In genomic region chr3:16264708-16265454, GRCh38 we compare ENCODE assay signal across 1 cellular context.
TF ChIP-seq lines count a peak whose summit lies in the region.

Gene DPH3 (minus strand): TSS chr3:16264943. CDS start chr3:16264876, 67 bp downstream.
A gene with protein sequence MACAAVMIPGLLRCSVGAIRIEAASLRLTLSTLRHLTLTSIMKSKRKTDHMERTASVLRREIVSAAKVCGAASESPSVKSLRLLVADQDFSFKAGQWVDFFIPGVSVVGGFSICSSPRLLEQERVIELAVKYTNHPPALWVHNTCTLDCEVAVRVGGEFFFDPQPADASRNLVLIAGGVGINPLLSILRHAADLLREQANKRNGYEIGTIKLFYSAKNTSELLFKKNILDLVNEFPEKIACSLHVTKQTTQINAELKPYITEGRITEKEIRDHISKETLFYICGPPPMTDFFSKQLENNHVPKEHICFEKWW (plus strand): TSS chr3:16265212. CDS start chr3:16270953, 5,741 bp downstream.

TF ChIP-seq in HepG2, 621 proteins besides CTCF, POLR2A, EP300 and RAD21 (continued from another document and continues in another):
- TF ChIP-seq, protein P1, sequence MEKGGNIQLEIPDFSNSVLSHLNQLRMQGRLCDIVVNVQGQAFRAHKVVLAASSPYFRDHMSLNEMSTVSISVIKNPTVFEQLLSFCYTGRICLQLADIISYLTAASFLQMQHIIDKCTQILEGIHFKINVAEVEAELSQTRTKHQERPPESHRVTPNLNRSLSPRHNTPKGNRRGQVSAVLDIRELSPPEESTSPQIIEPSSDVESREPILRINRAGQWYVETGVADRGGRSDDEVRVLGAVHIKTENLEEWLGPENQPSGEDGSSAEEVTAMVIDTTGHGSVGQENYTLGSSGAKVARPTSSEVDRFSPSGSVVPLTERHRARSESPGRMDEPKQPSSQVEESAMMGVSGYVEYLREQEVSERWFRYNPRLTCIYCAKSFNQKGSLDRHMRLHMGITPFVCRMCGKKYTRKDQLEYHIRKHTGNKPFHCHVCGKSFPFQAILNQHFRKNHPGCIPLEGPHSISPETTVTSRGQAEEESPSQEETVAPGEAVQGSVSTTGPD (CRISPR knock-in tag; IDR thresholded peaks at IDR 0.05): no peak
- TF ChIP-seq SOX6 (IDR thresholded peaks at IDR 0.05): no peak
- TF ChIP-seq SOX6 (CRISPR knock-in tag; IDR thresholded peaks at IDR 0.05): peak; percentile 58; the same call in 1 of the 2 replicates
- TF ChIP-seq ZNF3 (CRISPR knock-in tag; IDR thresholded peaks at IDR 0.05): no peak
- TF ChIP-seq KLF13 (CRISPR knock-in tag; IDR thresholded peaks at IDR 0.05): peak; percentile 76; the same call in 1 of the 2 replicates
- TF ChIP-seq ETV6 (CRISPR knock-in tag; conservative IDR thresholded peaks at IDR 0.05): peak; percentile 36; the same call in 1 of the 2 replicates
- TF ChIP-seq BCL3 (CRISPR knock-in tag; IDR thresholded peaks at IDR 0.05): no peak
- peak; percentile 92 for TF ChIP-seq POLR2AphosphoS5 (IDR thresholded peaks at IDR 0.05; ENCODE audit: low read depth, low read length)
- no peak for TF ChIP-seq ZSCAN25 (CRISPR knock-in tag; IDR thresholded peaks at IDR 0.05)
- no peak for TF ChIP-seq IKZF4 (CRISPR knock-in tag; IDR thresholded peaks at IDR 0.05; ENCODE audit: borderline replicate concordance, low read depth, not compliant biosample characterization)
- TF ChIP-seq, protein P2, sequence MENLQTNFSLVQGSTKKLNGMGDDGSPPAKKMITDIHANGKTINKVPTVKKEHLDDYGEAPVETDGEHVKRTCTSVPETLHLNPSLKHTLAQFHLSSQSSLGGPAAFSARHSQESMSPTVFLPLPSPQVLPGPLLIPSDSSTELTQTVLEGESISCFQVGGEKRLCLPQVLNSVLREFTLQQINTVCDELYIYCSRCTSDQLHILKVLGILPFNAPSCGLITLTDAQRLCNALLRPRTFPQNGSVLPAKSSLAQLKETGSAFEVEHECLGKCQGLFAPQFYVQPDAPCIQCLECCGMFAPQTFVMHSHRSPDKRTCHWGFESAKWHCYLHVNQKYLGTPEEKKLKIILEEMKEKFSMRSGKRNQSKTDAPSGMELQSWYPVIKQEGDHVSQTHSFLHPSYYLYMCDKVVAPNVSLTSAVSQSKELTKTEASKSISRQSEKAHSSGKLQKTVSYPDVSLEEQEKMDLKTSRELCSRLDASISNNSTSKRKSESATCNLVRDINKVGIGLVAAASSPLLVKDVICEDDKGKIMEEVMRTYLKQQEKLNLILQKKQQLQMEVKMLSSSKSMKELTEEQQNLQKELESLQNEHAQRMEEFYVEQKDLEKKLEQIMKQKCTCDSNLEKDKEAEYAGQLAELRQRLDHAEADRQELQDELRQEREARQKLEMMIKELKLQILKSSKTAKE (CRISPR knock-in tag; IDR thresholded peaks at IDR 0.05; ENCODE audit: borderline replicate concordance): 0 out of 2 replicates have a peak, but pooled peaks have one; percentile 10
- TF ChIP-seq ZNF180 (CRISPR knock-in tag; IDR thresholded peaks at IDR 0.05; ENCODE audit: borderline replicate concordance, low read depth): no peak
- TF ChIP-seq, protein P3, sequence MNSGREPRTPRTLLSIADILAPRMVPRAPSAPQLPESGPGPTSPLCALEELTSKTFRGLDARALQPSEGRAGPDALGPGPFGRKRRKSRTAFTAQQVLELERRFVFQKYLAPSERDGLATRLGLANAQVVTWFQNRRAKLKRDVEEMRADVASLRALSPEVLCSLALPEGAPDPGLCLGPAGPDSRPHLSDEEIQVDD (CRISPR knock-in tag; IDR thresholded peaks at IDR 0.05; ENCODE audit: borderline replicate concordance): no peak
- no peak for TF ChIP-seq GRHL1 (CRISPR knock-in tag; conservative IDR thresholded peaks at IDR 0.05)
- TF ChIP-seq PATZ1 (CRISPR knock-in tag; IDR thresholded peaks at IDR 0.05): peak; percentile 50; the same call in 1 of the 2 replicates
- 0 out of 2 replicates have a peak, but pooled peaks have one; percentile 50 for TF ChIP-seq ZFP37 (CRISPR knock-in tag; IDR thresholded peaks at IDR 0.05; ENCODE audit: borderline replicate concordance)
- peak; percentile 49; the same call in 1 of the 2 replicates for TF ChIP-seq NR0B2 (CRISPR knock-in tag; IDR thresholded peaks at IDR 0.05)
- 0 out of 2 replicates have a peak, but pooled peaks have one; percentile 26 for TF ChIP-seq MTERF4 (CRISPR knock-in tag; IDR thresholded peaks at IDR 0.05)
- peak; percentile 50; the same call in 1 of the 2 replicates for TF ChIP-seq ZNF383 (CRISPR knock-in tag; IDR thresholded peaks at IDR 0.05; ENCODE audit: borderline replicate concordance)
- TF ChIP-seq, protein P4, sequence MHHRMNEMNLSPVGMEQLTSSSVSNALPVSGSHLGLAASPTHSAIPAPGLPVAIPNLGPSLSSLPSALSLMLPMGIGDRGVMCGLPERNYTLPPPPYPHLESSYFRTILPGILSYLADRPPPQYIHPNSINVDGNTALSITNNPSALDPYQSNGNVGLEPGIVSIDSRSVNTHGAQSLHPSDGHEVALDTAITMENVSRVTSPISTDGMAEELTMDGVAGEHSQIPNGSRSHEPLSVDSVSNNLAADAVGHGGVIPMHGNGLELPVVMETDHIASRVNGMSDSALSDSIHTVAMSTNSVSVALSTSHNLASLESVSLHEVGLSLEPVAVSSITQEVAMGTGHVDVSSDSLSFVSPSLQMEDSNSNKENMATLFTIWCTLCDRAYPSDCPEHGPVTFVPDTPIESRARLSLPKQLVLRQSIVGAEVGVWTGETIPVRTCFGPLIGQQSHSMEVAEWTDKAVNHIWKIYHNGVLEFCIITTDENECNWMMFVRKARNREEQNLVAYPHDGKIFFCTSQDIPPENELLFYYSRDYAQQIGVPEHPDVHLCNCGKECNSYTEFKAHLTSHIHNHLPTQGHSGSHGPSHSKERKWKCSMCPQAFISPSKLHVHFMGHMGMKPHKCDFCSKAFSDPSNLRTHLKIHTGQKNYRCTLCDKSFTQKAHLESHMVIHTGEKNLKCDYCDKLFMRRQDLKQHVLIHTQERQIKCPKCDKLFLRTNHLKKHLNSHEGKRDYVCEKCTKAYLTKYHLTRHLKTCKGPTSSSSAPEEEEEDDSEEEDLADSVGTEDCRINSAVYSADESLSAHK (CRISPR knock-in tag; IDR thresholded peaks at IDR 0.05; ENCODE audit: borderline replicate concordance): no peak
- peak; percentile 99 for TF ChIP-seq KAT8 (CRISPR knock-in tag; IDR thresholded peaks at IDR 0.05)
- TF ChIP-seq AGO2 (optimal IDR thresholded peaks at IDR 0.05; ENCODE audit: low read depth, low read length): no peak
- no peak for TF ChIP-seq TERF1 (CRISPR knock-in tag; IDR thresholded peaks at IDR 0.05)
- no peak for TF ChIP-seq CENPT (CRISPR knock-in tag; IDR thresholded peaks at IDR 0.05; ENCODE audit: low read depth)
- no peak for TF ChIP-seq ZMAT3 (CRISPR knock-in tag; conservative IDR thresholded peaks at IDR 0.05)
- TF ChIP-seq, protein P5, sequence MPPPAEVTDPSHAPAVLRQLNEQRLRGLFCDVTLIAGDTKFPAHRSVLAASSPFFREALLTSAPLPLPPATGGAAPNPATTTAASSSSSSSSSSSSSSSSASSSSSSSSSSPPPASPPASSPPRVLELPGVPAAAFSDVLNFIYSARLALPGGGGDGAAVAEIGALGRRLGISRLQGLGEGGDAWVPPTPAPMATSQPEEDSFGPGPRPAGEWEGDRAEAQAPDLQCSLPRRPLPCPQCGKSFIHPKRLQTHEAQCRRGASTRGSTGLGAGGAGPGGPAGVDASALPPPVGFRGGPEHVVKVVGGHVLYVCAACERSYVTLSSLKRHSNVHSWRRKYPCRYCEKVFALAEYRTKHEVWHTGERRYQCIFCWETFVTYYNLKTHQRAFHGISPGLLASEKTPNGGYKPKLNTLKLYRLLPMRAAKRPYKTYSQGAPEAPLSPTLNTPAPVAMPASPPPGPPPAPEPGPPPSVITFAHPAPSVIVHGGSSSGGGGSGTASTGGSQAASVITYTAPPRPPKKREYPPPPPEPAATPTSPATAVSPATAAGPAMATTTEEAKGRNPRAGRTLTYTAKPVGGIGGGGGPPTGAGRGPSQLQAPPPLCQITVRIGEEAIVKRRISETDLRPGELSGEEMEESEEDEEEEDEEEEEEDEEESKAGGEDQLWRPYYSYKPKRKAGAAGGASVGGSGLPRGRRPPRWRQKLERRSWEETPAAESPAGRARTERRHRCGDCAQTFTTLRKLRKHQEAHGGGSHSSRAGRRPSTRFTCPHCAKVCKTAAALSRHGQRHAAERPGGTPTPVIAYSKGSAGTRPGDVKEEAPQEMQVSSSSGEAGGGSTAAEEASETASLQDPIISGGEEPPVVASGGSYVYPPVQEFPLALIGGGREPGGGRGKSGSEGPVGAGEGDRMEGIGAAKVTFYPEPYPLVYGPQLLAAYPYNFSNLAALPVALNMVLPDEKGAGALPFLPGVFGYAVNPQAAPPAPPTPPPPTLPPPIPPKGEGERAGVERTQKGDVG (CRISPR knock-in tag; IDR thresholded peaks at IDR 0.05; ENCODE audit: borderline replicate concordance): peak; percentile 28; the same call in 1 of the 2 replicates
- TF ChIP-seq ZNF260 (CRISPR knock-in tag; IDR thresholded peaks at IDR 0.05; ENCODE audit: borderline replicate concordance, low read depth): no peak
- TF ChIP-seq ZNF17 (CRISPR knock-in tag; IDR thresholded peaks at IDR 0.05): no peak
- TF ChIP-seq ZNF644 (CRISPR knock-in tag; IDR thresholded peaks at IDR 0.05; ENCODE audit: low read depth): no peak
- TF ChIP-seq SIN3A (IDR thresholded peaks at IDR 0.05; ENCODE audit: borderline replicate concordance, low read depth, low read length): peak; percentile 55; the same call in 1 of the 2 replicates
- peak; percentile 88 for TF ChIP-seq ASH2L (IDR thresholded peaks at IDR 0.05; ENCODE audit: insufficient read length, low read depth, low read length)
- TF ChIP-seq, protein P6, sequence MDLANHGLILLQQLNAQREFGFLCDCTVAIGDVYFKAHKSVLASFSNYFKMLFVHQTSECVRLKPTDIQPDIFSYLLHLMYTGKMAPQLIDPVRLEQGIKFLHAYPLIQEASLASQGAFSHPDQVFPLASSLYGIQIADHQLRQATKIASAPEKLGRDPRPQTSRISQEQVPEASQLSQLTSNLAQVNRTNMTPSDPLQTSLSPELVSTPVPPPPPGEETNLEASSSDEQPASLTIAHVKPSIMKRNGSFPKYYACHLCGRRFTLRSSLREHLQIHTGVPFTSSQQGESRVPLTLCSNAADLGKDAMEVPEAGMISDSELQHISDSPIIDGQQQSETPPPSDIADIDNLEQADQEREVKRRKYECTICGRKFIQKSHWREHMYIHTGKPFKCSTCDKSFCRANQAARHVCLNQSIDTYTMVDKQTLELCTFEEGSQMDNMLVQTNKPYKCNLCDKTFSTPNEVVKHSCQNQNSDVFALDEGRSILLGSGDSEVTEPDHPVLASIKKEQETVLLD (CRISPR knock-in tag; IDR thresholded peaks at IDR 0.05; ENCODE audit: low read depth): peak; percentile 70
- TF ChIP-seq SNAI1 (CRISPR knock-in tag; IDR thresholded peaks at IDR 0.05; ENCODE audit: borderline replicate concordance): no peak
- no peak for TF ChIP-seq JUND (CRISPR knock-in tag; IDR thresholded peaks at IDR 0.05)
- TF ChIP-seq ZNF20 (CRISPR knock-in tag; IDR thresholded peaks at IDR 0.05): no peak
- TF ChIP-seq ZNF674 (CRISPR knock-in tag; IDR thresholded peaks at IDR 0.05; ENCODE audit: low read depth): no peak
